13 cellular contexts compared by ENCODE assay signal in the genomic region with DNA sequence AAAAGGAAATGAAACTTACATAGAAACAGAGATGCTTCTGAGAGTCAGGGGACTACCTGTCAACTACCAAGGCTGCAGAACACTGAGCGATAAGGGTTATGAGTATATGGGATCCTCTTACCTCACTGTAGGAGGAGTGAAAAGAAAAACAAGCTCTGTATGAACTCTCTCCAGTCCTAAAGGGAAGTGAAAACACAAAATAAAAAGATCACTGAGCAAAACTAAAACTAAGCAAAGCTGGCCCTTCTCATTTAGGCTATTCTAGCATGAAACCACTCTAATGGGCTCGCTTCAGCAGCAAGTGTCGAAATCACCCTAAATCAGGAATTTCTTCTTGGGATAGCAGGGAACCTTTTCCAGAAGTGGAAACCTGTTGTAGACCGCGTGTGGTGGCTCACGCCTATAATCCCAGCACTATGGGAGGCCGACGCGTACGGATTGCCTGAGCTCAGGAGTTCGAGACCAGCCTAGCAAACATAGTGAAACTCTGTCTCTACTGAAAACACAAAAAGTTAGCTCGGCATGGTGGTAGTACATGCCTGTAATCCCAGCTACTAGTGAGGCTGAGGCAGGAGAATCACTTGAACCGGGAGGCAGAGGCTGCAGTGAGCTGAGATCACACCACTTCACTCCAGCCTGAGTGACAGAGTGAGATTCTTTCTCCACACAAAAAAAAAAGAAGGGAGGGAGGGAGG.
DNase-seq lines count a peak whose midpoint lies in the region; ATAC-seq lines count a peak whose summit lies in the region.
"Had no signal": no experiment of that assay in that cellular context is flagged by ENCODE, and none has a peak within 500 bp of the region (broad histone marks: within the 10 kb centered on the region; RNA-seq: fewer than 3 reads in every experiment).

No MANE protein-coding gene starts in this region.

- peak; percentile 97 for ATAC-seq in GM18861 (IDR thresholded peaks at IDR 0.05; ENCODE audit: unreplicated experiment)
- peak; percentile 99 for ATAC-seq in GM21447 (IDR thresholded peaks at IDR 0.05; ENCODE audit: unreplicated experiment)
- peak; percentile 89 for ATAC-seq in HG03108 (IDR thresholded peaks at IDR 0.05; ENCODE audit: unreplicated experiment)
- ATAC-seq: activated T-cell treated with anti-CD3 and anti-CD28 coated beads, Interleukin-2, amount 50 U/mL, for 72 hours; natural killer cell had no signal

- in situ Hi-C loops in KBM-7 (cut with MboI; ENCODE audit: low pct_unique_long_range_greater_than_20kb, low sequenced_read_pairs) = no loop called here

- DNase-seq in medulla oblongata (ENCODE audit: extremely low spot score) (peak; percentile 4), UCSD-AML1 (lab: John Stamatoyannopoulos, UW; ENCODE audit: unreplicated experiment) (no peak), NCI-H774 (lab: John Stamatoyannopoulos, UW) (no peak), KBM-7 (no peak), LoVo (ENCODE audit: low spot score) (no peak)
- DNase-seq: activated T-cell treated with anti-CD3 and anti-CD28 coated beads, Interleukin-2, amount 50 U/mL, for 72 hours; GF-D8; natural killer cell; stimulated activated CD4-positive, alpha-beta T cell treated with anti-CD3 and anti-CD28 coated beads, Interleukin-15, amount 100 ng/mL, for 24 hours; T-helper 2 cell had no signal
